Comparison of ENCODE assay signal across 8 cellular contexts in the genomic region with DNA sequence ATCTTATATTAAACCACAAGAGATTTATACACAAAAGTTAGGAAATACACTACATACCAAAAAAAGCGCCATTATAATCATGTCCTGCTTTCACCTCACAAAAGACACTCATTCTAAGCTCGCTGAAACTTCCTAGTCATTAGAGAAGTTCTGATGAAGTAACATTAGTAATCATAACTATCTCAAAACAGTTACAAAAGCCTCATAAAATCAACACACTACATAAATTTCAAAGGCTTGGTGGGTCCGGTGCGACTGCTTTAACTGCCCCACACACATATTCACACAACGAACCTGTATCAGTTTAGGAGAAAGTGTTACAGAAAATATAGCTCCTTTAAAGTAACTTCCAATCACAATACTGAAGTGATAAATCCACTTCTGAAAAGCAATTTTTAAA. TPM values are rescaled to one million over a fixed set of nuclear protein-coding genes. Genes with fewer than 3 reads are reported as not detected.
A peak's percentile ranks its signal among the peaks of the same experiment; 100 is the strongest.
DNase-seq lines count a peak whose midpoint lies in the region; ATAC-seq and TF ChIP-seq lines count a peak whose summit lies in the region.

No MANE protein-coding gene starts in this region.

- 20% methylated on average over 5 of the region's 5 CpGs for WGBS in SK-N-SH (ENCODE audit: low lambda C conversion rate)

- POLR2A ChIA-PET in SK-N-SH (lab: Yijun Ruan, JAX): interaction anchor here (0.6 to 1.1 kb wide), 3 partner anchors 48 to 734 kb away, joined by 3 to 5 read pairs (median 3); no protein-coding TSS in a partner anchor

- H3K27ac ChIP-seq in SK-N-SH (ENCODE audit: low read depth in 2 of 2, low read length in 1 of 2) (peak overlapping the region; percentile 66 to 91), Peyer's patch (peak overlapping the region in 3 of 4 donors; percentile 96 to 99 (median 98))

- H3K4me2 ChIP-seq in SK-N-SH: peak overlapping the region; percentile 73

- H2AFZ ChIP-seq in SK-N-SH (ENCODE audit: low read depth): peak overlapping the region; percentile 50

- no peak for TF ChIP-seq POLR2A in Peyer's patch (IDR thresholded peaks at IDR 0.05)

- H3K4me1 Mint-ChIP-seq in endothelial cell (ENCODE audit: unreplicated experiment) (peaks cover 30% of the 10 kb centered on the region), osteocyte (ENCODE audit: unreplicated experiment) (peaks cover 53% of the 10 kb centered on the region)

- no peaks in the 10 kb centered on the region for H3K9me2 ChIP-seq in SK-N-SH

- TF ChIP-seq EP300 in SK-N-SH (IDR thresholded peaks at IDR 0.05; ENCODE audit: borderline replicate concordance in 1 of 2, low read depth in 1 of 2, low read length in 1 of 2): no peak

- H3K27me3 Mint-ChIP-seq in endothelial cell (ENCODE audit: unreplicated experiment): peaks cover 8% of the 10 kb centered on the region
- no peaks in the 10 kb centered on the region for H3K27me3 Mint-ChIP-seq in osteocyte (ENCODE audit: unreplicated experiment)

- H3K9me3 ChIP-seq in SK-N-SH (no peaks in the 10 kb centered on the region), Peyer's patch (no peaks in the 10 kb centered on the region)

- no peak for TF ChIP-seq RAD21 in SK-N-SH (IDR thresholded peaks at IDR 0.05; ENCODE audit: low read length)

- peak overlapping the region; percentile 65 for H3K9ac ChIP-seq in SK-N-SH

- peaks cover 11% of the 10 kb centered on the region for H3K36me3 Mint-ChIP-seq in endothelial cell (ENCODE audit: low read depth, unreplicated experiment)
- peaks cover 2% of the 10 kb centered on the region for H3K36me3 Mint-ChIP-seq in osteocyte (ENCODE audit: unreplicated experiment)

- peaks cover 10% of the 10 kb centered on the region for H3F3A ChIP-seq in SK-N-SH (replicated peaks; ENCODE audit: insufficient read depth)

- H4K20me1 ChIP-seq in SK-N-SH (ENCODE audit: insufficient read depth): no peaks in the 10 kb centered on the region

- peak overlapping the region; percentile 75 to 82 for H3K4me3 ChIP-seq in SK-N-SH (ENCODE audit: low read depth in 2 of 2, low read length in 1 of 2)
- peak overlapping the region; percentile 85 to 96 (median 92) for H3K4me3 ChIP-seq in Peyer's patch

- H3K27me3 ChIP-seq in SK-N-SH (ENCODE audit: insufficient read depth): no peaks in the 10 kb centered on the region
- H3K27me3 ChIP-seq in Peyer's patch: no peaks in the 10 kb centered on the region

- H3K4me1 ChIP-seq in SK-N-SH (ENCODE audit: control insufficient read depth in 1 of 2, insufficient read depth in 2 of 2, low read depth in 1 of 2, low read length in 1 of 2): peaks cover 12 to 13% of the 10 kb centered on the region in 2 experiments; a peak in 2 of 4 replicates
- peaks cover 0 to 15% (median 0%) of the 10 kb centered on the region in 4 donors for H3K4me1 ChIP-seq in Peyer's patch

- DNase-seq in SK-N-SH (peak; percentile 7), Peyer's patch (no peak), endothelial cell (ENCODE audit: low spot score) (no peak), osteocyte (ENCODE audit: extremely low spot score, unreplicated experiment) (no peak), anterior cingulate cortex (lab: John Stamatoyannopoulos, UW) (no peak), COLO668 (lab: John Stamatoyannopoulos, UW; ENCODE audit: unreplicated experiment) (no peak)
- DNase-seq in activated CD8-positive, alpha-beta memory T cell treated with anti-CD3 and anti-CD28 coated beads for 24 hours: no peak

- peak overlapping the region; percentile 95 for H3K4me3 Mint-ChIP-seq in endothelial cell (ENCODE audit: unreplicated experiment)
- H3K4me3 Mint-ChIP-seq in osteocyte (ENCODE audit: unreplicated experiment): peak overlapping the region; percentile 83

- H3K27ac Mint-ChIP-seq in endothelial cell (ENCODE audit: unreplicated experiment): peak overlapping the region; percentile 98
- peak overlapping the region; percentile 93 for H3K27ac Mint-ChIP-seq in osteocyte (ENCODE audit: unreplicated experiment)

- H3K9me3 Mint-ChIP-seq in endothelial cell (ENCODE audit: unreplicated experiment): no peaks in the 10 kb centered on the region
- no peaks in the 10 kb centered on the region for H3K9me3 Mint-ChIP-seq in osteocyte (ENCODE audit: unreplicated experiment)

- peaks cover 54% of the 10 kb centered on the region for H3K79me2 ChIP-seq in SK-N-SH (ENCODE audit: insufficient read depth)

- no peak for TF ChIP-seq CTCF in SK-N-SH (IDR thresholded peaks at IDR 0.05)
- no peak for TF ChIP-seq CTCF in Peyer's patch (IDR thresholded peaks at IDR 0.05)
- no peak for TF ChIP-seq CTCF in endothelial cell (IDR thresholded peaks at IDR 0.05; ENCODE audit: unreplicated experiment)
- TF ChIP-seq CTCF in osteocyte (IDR thresholded peaks at IDR 0.05): no peak

- peaks cover 0 to 9% of the 10 kb centered on the region in 2 experiments for H3K36me3 ChIP-seq in SK-N-SH (replicated peaks in 1 of 2; ENCODE audit: control insufficient read depth in 1 of 2, insufficient read depth in 2 of 2, low read length in 1 of 2)
- no peaks in the 10 kb centered on the region for H3K36me3 ChIP-seq in Peyer's patch

- ATAC-seq in SK-N-SH treated with all-trans-retinoic acid at 6 μM for 48 hours: no peak

- CTCF ChIA-PET in SK-N-SH (lab: Yijun Ruan, JAX): interaction anchor here (0.8 to 1.2 kb wide), 5 partner anchors 9 to 792 kb away, joined by 3 to 4 read pairs (median 3); no protein-coding TSS in a partner anchor

TF ChIP-seq in SK-N-SH, 30 proteins besides CTCF, POLR2A, EP300 and RAD21 (continues in another document):
- TF ChIP-seq RFX5 (IDR thresholded peaks at IDR 0.05; ENCODE audit: low read length) (no peak), FOXM1 (IDR thresholded peaks at IDR 0.05; ENCODE audit: low read depth) (no peak), NRF1 (IDR thresholded peaks at IDR 0.05; ENCODE audit: low read depth, low read length) (no peak), SMC3 (IDR thresholded peaks at IDR 0.05; ENCODE audit: low read depth, low read length) (no peak), USF1 (IDR thresholded peaks at IDR 0.05; ENCODE audit: borderline replicate concordance, low read depth) (no peak), USF2 (IDR thresholded peaks at IDR 0.05; ENCODE audit: borderline replicate concordance, low read depth, low read length) (no peak), GATA2 (CRISPR knock-in tag; IDR thresholded peaks at IDR 0.05) (no peak)

TF ChIP-seq in SK-N-SH treated with all-trans-retinoic acid at 6 μM for 48 hours, 23 proteins besides CTCF, POLR2A, EP300 and RAD21 (continues in another document):
- TF ChIP-seq ARNTL (CRISPR knock-in tag; IDR thresholded peaks at IDR 0.05; ENCODE audit: borderline replicate concordance, low read depth) (no peak), ZC3H10 (CRISPR knock-in tag; IDR thresholded peaks at IDR 0.05) (no peak), ZNF8 (CRISPR knock-in tag; IDR thresholded peaks at IDR 0.05) (no peak), TOX (CRISPR knock-in tag; IDR thresholded peaks at IDR 0.05; ENCODE audit: borderline replicate concordance) (no peak), OSR1 (CRISPR knock-in tag; IDR thresholded peaks at IDR 0.05) (no peak), SNAI2 (CRISPR knock-in tag; IDR thresholded peaks at IDR 0.05) (no peak), TCF4 (CRISPR knock-in tag; IDR thresholded peaks at IDR 0.05; ENCODE audit: borderline replicate concordance) (no peak), POU6F1 (CRISPR knock-in tag; IDR thresholded peaks at IDR 0.05; ENCODE audit: borderline replicate concordance, low read depth) (no peak), RARB (CRISPR knock-in tag; IDR thresholded peaks at IDR 0.05) (no peak)
- TF ChIP-seq, protein P1, sequence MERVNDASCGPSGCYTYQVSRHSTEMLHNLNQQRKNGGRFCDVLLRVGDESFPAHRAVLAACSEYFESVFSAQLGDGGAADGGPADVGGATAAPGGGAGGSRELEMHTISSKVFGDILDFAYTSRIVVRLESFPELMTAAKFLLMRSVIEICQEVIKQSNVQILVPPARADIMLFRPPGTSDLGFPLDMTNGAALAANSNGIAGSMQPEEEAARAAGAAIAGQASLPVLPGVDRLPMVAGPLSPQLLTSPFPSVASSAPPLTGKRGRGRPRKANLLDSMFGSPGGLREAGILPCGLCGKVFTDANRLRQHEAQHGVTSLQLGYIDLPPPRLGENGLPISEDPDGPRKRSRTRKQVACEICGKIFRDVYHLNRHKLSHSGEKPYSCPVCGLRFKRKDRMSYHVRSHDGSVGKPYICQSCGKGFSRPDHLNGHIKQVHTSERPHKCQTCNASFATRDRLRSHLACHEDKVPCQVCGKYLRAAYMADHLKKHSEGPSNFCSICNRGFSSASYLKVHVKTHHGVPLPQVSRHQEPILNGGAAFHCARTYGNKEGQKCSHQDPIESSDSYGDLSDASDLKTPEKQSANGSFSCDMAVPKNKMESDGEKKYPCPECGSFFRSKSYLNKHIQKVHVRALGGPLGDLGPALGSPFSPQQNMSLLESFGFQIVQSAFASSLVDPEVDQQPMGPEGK (CRISPR knock-in tag; IDR thresholded peaks at IDR 0.05; ENCODE audit: borderline replicate concordance): no peak
- TF ChIP-seq, protein P2, sequence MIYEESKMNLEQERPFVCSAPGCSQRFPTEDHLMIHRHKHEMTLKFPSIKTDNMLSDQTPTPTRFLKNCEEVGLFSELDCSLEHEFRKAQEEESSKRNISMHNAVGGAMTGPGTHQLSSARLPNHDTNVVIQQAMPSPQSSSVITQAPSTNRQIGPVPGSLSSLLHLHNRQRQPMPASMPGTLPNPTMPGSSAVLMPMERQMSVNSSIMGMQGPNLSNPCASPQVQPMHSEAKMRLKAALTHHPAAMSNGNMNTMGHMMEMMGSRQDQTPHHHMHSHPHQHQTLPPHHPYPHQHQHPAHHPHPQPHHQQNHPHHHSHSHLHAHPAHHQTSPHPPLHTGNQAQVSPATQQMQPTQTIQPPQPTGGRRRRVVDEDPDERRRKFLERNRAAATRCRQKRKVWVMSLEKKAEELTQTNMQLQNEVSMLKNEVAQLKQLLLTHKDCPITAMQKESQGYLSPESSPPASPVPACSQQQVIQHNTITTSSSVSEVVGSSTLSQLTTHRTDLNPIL (CRISPR knock-in tag; IDR thresholded peaks at IDR 0.05; ENCODE audit: low read depth): no peak

RNA-seq across cellular contexts. Expression of gene PHIP, which starts 1.9 kb away (rescaled TPM):
- polyA plus RNA-seq in SK-N-SH (2012; rRNA removed): 1.7 and 1.9 TPM in 2 replicates
- 2.0 and 2.3 TPM in 2 replicates for polyA plus RNA-seq in SK-N-SH (2012; cell fraction: cytosol; rRNA removed)
- polyA plus RNA-seq in SK-N-SH (2012; cell fraction: nucleus; rRNA removed): 2.3 and 5.3 TPM in 2 replicates
- total RNA-seq in Peyer's patch: 10 to 100 TPM; 20.2 to 65.2 (median 25.1) TPM
- total RNA-seq in endothelial cell (ENCODE audit: unreplicated experiment): 42.4 TPM
- total RNA-seq in osteocyte: 22.1 and 22.8 TPM in 2 replicates
